21 cellular contexts compared by ENCODE assay signal in the genomic region with DNA sequence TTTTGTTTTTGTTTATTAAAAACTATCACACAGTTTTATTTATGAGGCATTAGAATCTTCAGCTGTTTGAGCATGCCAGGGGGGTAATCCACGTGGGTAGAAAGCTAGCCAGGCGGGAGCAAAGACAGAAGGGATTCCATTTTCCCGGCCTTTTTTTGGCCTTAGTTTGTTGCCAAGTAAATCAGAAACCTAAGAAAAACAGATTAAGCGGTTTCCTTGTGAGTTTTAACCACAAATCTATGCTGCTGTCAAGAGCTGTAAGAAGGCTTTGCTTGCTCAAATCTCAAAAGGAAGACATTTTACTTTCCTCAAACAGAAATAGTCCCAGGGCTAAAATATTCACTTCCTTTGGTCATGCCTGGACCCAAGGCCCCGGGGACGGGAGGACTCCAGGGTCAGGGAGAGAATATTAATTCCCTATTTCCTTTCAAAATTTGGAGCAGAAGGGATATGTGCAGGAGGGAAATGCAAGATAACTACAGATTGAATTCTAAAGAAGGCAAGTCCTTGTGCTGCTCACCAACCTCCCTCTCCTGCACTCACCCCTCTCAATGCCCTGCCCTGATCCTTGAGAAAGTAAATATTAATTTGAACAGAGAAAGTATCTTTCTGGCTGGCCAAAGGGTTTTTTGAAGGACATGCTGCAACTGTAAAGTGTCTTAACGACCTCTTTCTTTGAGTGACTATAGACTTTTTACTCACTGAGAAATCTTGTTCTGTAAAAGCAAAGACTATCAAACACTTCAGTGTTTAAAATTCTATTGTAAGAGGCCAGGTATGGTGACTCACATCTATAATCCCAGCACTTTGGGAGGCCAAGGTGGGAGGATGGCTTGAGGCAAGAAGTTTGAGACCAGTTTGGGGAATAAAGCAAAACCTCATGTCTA.
DNase-seq lines count a peak whose midpoint lies in the region; ATAC-seq and TF ChIP-seq lines count a peak whose summit lies in the region.
"Had no signal": no experiment of that assay in that cellular context is flagged by ENCODE, and none has a peak within 500 bp of the region (broad histone marks: within the 10 kb centered on the region; RNA-seq: fewer than 3 reads in every experiment).

No MANE protein-coding gene starts in this region.

- H3K36me3 ChIP-seq in mesenchymal stem cell (ENCODE audit: control insufficient read depth in 1 of 2, insufficient read depth in 2 of 2, low read depth in 1 of 2, low read length in 2 of 2) (no peaks in the 10 kb centered on the region), endodermal cell (ENCODE audit: control insufficient read depth, insufficient read depth, low read length) (no peaks in the 10 kb centered on the region)
- H3K36me3 ChIP-seq: SJSA1 had no signal

- H2AFZ ChIP-seq in mesenchymal stem cell (ENCODE audit: low read depth, low read length), result no peak overlapping the region
- H2AFZ ChIP-seq: hepatocyte had no signal

- H3K36me3 Mint-ChIP-seq in endodermal cell (ENCODE audit: low read depth), result no peaks in the 10 kb centered on the region
- H3K36me3 Mint-ChIP-seq: naive thymus-derived CD8-positive, alpha-beta T cell; type B pancreatic cell had no signal

- H3K4me1 Mint-ChIP-seq in endodermal cell, result no peaks in the 10 kb centered on the region

- WGBS in mesenchymal stem cell, result 69% methylated on average over 4 of the region's 7 CpGs
- 85 to 100% methylated on average over 4 to 7 of the region's 7 CpGs for WGBS in endodermal cell (ENCODE audit: insufficient coverage in 1 of 2, insufficient read length in 1 of 2), 2 experiments

- no peak overlapping the region for H4K8ac ChIP-seq in mesenchymal stem cell (ENCODE audit: low read length)

- H3K79me1 ChIP-seq in mesenchymal stem cell (replicated peaks; ENCODE audit: low read length, poor library complexity, severe bottlenecking), result no peaks in the 10 kb centered on the region

- no peak overlapping the region for H2BK15ac ChIP-seq in mesenchymal stem cell (ENCODE audit: low read depth, poor library complexity, severe bottlenecking)

- H2BK12ac ChIP-seq in mesenchymal stem cell (ENCODE audit: low read length in 2 of 2), result no peak overlapping the region

- DNase-seq in M059J (ENCODE audit: low read depth), result peak; percentile 61
- peak in 2 of 61 donors; percentile 3 to 6 for DNase-seq in caudate nucleus (lab: John Stamatoyannopoulos, UW)
- peak; percentile 3 for DNase-seq in mesenchymal stem cell
- DNase-seq in sciatic nerve (ENCODE audit: low spot score), result no peak
- DNase-seq in HuH-7 (ENCODE audit: low spot score), result no peak
- DNase-seq in activated CD8-positive, alpha-beta memory T cell treated with anti-CD3 and anti-CD28 coated beads, Interleukin-2, amount 50 U/mL, for 48 hours, result no peak
- DNase-seq in NCI-H146 treated with DMSO at 0.1 percent for 48 hours (lab: John Stamatoyannopoulos, UW; ENCODE audit: unreplicated experiment), result no peak
- no peak for DNase-seq in endodermal cell
- DNase-seq: activated CD4-positive, alpha-beta T cell treated with anti-CD3 and anti-CD28 coated beads for 1 hour; activated effector memory CD4-positive, alpha-beta T cell treated with Interleukin-2 at 50 U/mL for 16 hours; dermis blood vessel endothelial cell; DMS79 treated with DMSO at 0.1 percent for 48 hours; left cardiac atrium; NCI-H2029 treated with DMSO at 0.1 percent for 48 hours; NCI-H524 treated with DMSO at 0.1 percent for 48 hours; stimulated activated CD4-positive, alpha-beta T cell treated with anti-CD3 and anti-CD28 coated beads, Interleukin-4, amount 100 ng/mL, for 4 hours had no signal

- no peak overlapping the region for H3K27ac Mint-ChIP-seq in endodermal cell
- H3K27ac Mint-ChIP-seq: naive thymus-derived CD8-positive, alpha-beta T cell; type B pancreatic cell had no signal

- H3K27me3 ChIP-seq in mesenchymal stem cell (ENCODE audit: control insufficient read depth in 1 of 2, insufficient read depth in 1 of 2, low read length in 2 of 2) (no peaks in the 10 kb centered on the region), endodermal cell (ENCODE audit: control insufficient read depth, insufficient read depth, low read length, poor library complexity, severe bottlenecking) (no peaks in the 10 kb centered on the region)
- H3K27me3 ChIP-seq: hepatocyte, SJSA1 had no signal

- H4K91ac ChIP-seq in mesenchymal stem cell (ENCODE audit: low read length), result no peak overlapping the region

- H3K9ac ChIP-seq in mesenchymal stem cell (ENCODE audit: low read length) (no peak overlapping the region), endodermal cell (ENCODE audit: extremely low read depth, low read length, poor library complexity, severe bottlenecking) (no peak overlapping the region)

- peak overlapping the region; percentile 55 for H3K27ac ChIP-seq in caudate nucleus (ENCODE audit: low read depth, low read length)
- peak overlapping the region; percentile 56 for H3K27ac ChIP-seq in mesenchymal stem cell (ENCODE audit: low read length, poor library complexity, severe bottlenecking)
- H3K27ac ChIP-seq in endodermal cell (ENCODE audit: low read depth, low read length), result no peak overlapping the region
- H3K27ac ChIP-seq: hepatocyte, SJSA1 had no signal

- intact Hi-C loops in sciatic nerve (cut with DNase I), result no loop called here

- H3K4ac ChIP-seq in mesenchymal stem cell (ENCODE audit: low read depth in 1 of 2, low read length in 2 of 2), result no peak overlapping the region

- no peak overlapping the region for H2BK120ac ChIP-seq in mesenchymal stem cell (ENCODE audit: low read depth, low read length)

- H3K4me3 ChIP-seq in mesenchymal stem cell (ENCODE audit: insufficient read depth in 1 of 2, low read depth in 1 of 2, low read length in 2 of 2) (no peak overlapping the region), endodermal cell (ENCODE audit: low read length) (no peak overlapping the region)
- H3K4me3 ChIP-seq: hepatocyte, SJSA1 had no signal

- no peak overlapping the region for H3K23ac ChIP-seq in mesenchymal stem cell (ENCODE audit: low read length in 2 of 2)

- no peak overlapping the region for H2BK5ac ChIP-seq in mesenchymal stem cell (ENCODE audit: low read depth, low read length, poor library complexity, severe bottlenecking)

- H3K18ac ChIP-seq in mesenchymal stem cell (ENCODE audit: low read depth in 1 of 2, low read length in 2 of 2), result no peak overlapping the region

- no peaks in the 10 kb centered on the region for H3K9me3 Mint-ChIP-seq in endodermal cell
- H3K9me3 Mint-ChIP-seq: type B pancreatic cell had no signal

- peak overlapping the region; percentile 32 for H3K4me2 ChIP-seq in mesenchymal stem cell (ENCODE audit: low read length, poor library complexity, severe bottlenecking)
- H3K4me2 ChIP-seq: hepatocyte had no signal

- H3K14ac ChIP-seq in mesenchymal stem cell (ENCODE audit: low read length in 2 of 2), result no peak overlapping the region

- H3K9me3 ChIP-seq in mesenchymal stem cell (ENCODE audit: control insufficient read depth, low read length), result no peaks in the 10 kb centered on the region
- H3K9me3 ChIP-seq in endodermal cell (ENCODE audit: control insufficient read depth, low read length), result no peaks in the 10 kb centered on the region
- H3K9me3 ChIP-seq: SJSA1 had no signal

- no peak overlapping the region for H2AK5ac ChIP-seq in mesenchymal stem cell (ENCODE audit: low read length, severe bottlenecking)

- peaks cover 8% of the 10 kb centered on the region for H3K27me3 Mint-ChIP-seq in endodermal cell (ENCODE audit: insufficient read depth)

- TF ChIP-seq CTCF in endodermal cell (conservative IDR thresholded peaks at IDR 0.05), result no peak

- peaks cover 18% of the 10 kb centered on the region for H3K4me1 ChIP-seq in mesenchymal stem cell (ENCODE audit: control insufficient read depth, insufficient read depth, low read depth, low read length)
- H3K4me1 ChIP-seq in endodermal cell (ENCODE audit: control insufficient read depth, insufficient read depth, low read length), result no peaks in the 10 kb centered on the region

- ATAC-seq in sciatic nerve, result peak; percentile 38
- ATAC-seq: naive thymus-derived CD8-positive, alpha-beta T cell had no signal

- H3K4me3 Mint-ChIP-seq in endodermal cell, result no peak overlapping the region
- H3K4me3 Mint-ChIP-seq: CD4-positive, CD25-positive, alpha-beta regulatory T cell; naive thymus-derived CD8-positive, alpha-beta T cell; type B pancreatic cell had no signal

Comparison
In these comparisons a context has a peak if more than half of its experiments do, and no peak if none do; other contexts are left out.
1. DNase-seq: peak in M059J (single experiment) and mesenchymal stem cell (single experiment); none in sciatic nerve (single experiment), HuH-7 (single experiment), activated CD8-positive, alpha-beta memory T cell treated with anti-CD3 and anti-CD28 coated beads, Interleukin-2, amount 50 U/mL, for 48 hours (single experiment), NCI-H146 treated with DMSO at 0.1 percent for 48 hours (single experiment) and endodermal cell (single experiment).